Comparison of ENCODE assay signal across 8 cellular contexts in the genomic region with DNA sequence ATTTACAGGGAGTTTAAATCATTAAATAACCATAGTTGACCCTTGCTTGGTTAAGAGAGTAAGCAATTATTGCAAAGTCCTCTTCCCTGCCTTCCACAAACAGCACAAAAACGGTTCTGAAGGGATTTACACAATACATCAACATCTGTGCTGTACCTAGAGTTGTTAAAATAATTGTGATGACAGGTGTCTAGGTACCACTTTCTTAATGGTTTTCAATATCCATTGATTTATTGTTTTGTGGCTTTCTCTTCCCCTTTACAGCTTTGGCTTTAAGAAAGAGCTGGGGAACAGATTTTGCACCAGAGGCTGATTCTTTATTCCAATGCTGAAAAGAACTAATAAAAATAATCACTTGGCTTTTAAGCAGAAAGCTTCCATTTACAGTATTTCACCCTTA. TPM values are rescaled to one million over a fixed set of nuclear protein-coding genes. Genes with fewer than 3 reads are reported as not detected.
A peak's percentile ranks its signal among the peaks of the same experiment; 100 is the strongest.
DNase-seq lines count a peak whose midpoint lies in the region; ATAC-seq and TF ChIP-seq lines count a peak whose summit lies in the region.

No MANE protein-coding gene starts in this region.

- H3K9me3 ChIP-seq in RWPE2 (ENCODE audit: severe bottlenecking) (no peaks in the 10 kb centered on the region), iPS-15b (ENCODE audit: control insufficient read depth, insufficient read depth, low read length) (no peaks in the 10 kb centered on the region), testis (no peaks in the 10 kb centered on the region)

- H3K4me3 ChIP-seq in RWPE2 (ENCODE audit: severe bottlenecking), result peak overlapping the region; percentile 97
- H3K4me3 ChIP-seq in iPS-15b (ENCODE audit: low read depth, low read length), result peak overlapping the region; percentile 60
- peak overlapping the region; percentile 70 to 86 for H3K4me3 ChIP-seq in testis

- H3K9ac ChIP-seq in iPS-15b (ENCODE audit: low read depth, low read length), result no peak overlapping the region

- WGBS in testis, 2 donors, result 4 to 8% methylated on average over 1 of the region's 1 CpG

- DNase-seq in NCI-H146 (lab: John Stamatoyannopoulos, UW), result peak; percentile 27
- no peak for DNase-seq in NCI-H146 treated with DMSO at 0.1 percent for 48 hours (lab: John Stamatoyannopoulos, UW; ENCODE audit: unreplicated experiment)
- DNase-seq in RWPE2 (ENCODE audit: low spot score), result no peak
- no peak for DNase-seq in testis
- no peak for DNase-seq in stimulated activated CD4-positive, alpha-beta T cell treated with anti-CD3 and anti-CD28 coated beads, Interleukin-4, amount 100 ng/mL, for 1 hour
- DNase-seq in NCI-H2107 (lab: John Stamatoyannopoulos, UW), result no peak
- DNase-seq in A172 (ENCODE audit: low spot score), result no peak

- H3K36me3 ChIP-seq in RWPE2 (ENCODE audit: low read depth), result peaks cover 8% of the 10 kb centered on the region
- H3K36me3 ChIP-seq in iPS-15b (ENCODE audit: control insufficient read depth, insufficient read depth, low read length), result no peaks in the 10 kb centered on the region
- H3K36me3 ChIP-seq in testis (ENCODE audit: low read depth, missing control alignments), result no peaks in the 10 kb centered on the region

- no peak for TF ChIP-seq POLR2A in testis (IDR thresholded peaks at IDR 0.05)

- ATAC-seq in RWPE2 (ENCODE audit: low read depth), result no peak

- no peak overlapping the region for H3K27ac ChIP-seq in RWPE2 (ENCODE audit: poor library complexity, severe bottlenecking)
- no peak overlapping the region for H3K27ac ChIP-seq in testis

- H3K27me3 ChIP-seq in RWPE2 (ENCODE audit: insufficient read depth, poor library complexity, severe bottlenecking) (no peaks in the 10 kb centered on the region), iPS-15b (ENCODE audit: control insufficient read depth, insufficient read depth, low read length) (peaks cover 5% of the 10 kb centered on the region), testis (no peaks in the 10 kb centered on the region)

- H3K4me1 ChIP-seq in RWPE2 (ENCODE audit: insufficient read depth, poor library complexity, severe bottlenecking) (peaks cover 4% of the 10 kb centered on the region), iPS-15b (ENCODE audit: control insufficient read depth, insufficient read depth, low read length) (no peaks in the 10 kb centered on the region), testis (peaks cover 10% of the 10 kb centered on the region)

- no peak for TF ChIP-seq CTCF in RWPE2 (IDR thresholded peaks at IDR 0.05; ENCODE audit: poor library complexity, severe bottlenecking)
- no peak for TF ChIP-seq CTCF in testis (IDR thresholded peaks at IDR 0.05)

- intact Hi-C loops in testis (cut with DNase I; ENCODE audit: low total_unique reads), result loop anchor here (10.0 kb wide), 1 partner anchor 332 kb away; no protein-coding TSS in a partner anchor

RNA-seq across cellular contexts. Expression of a gene that starts 0.6 kb away (rescaled TPM):
- 10 to 100 TPM; 42.9 to 43.9 TPM for total RNA-seq in testis
- polyA plus RNA-seq in testis (ENCODE audit: insufficient read depth, low read depth, low replicate concordance), result 16.1 TPM
- total RNA-seq in A172 (2014; rRNA removed; shearing (Covaris generic)), result 8.8 and 10.5 TPM in 2 replicates
